ENCODE assay signal across 8 cellular contexts in genomic region chr2:227411320-227411989, GRCh38. TPM values are rescaled to one million over a fixed set of nuclear protein-coding genes. Genes with fewer than 3 reads are reported as not detected.
A peak's percentile ranks its signal among the peaks of the same experiment; 100 is the strongest.
DNase-seq lines count a peak whose midpoint lies in the region; ATAC-seq and TF ChIP-seq lines count a peak whose summit lies in the region.

No MANE protein-coding gene starts in this region.

- H3K4me1 ChIP-seq in suprapubic skin: peaks cover 37% of the 10 kb centered on the region

- peak; percentile 79 for ATAC-seq in GM18909 (IDR thresholded peaks at IDR 0.05; ENCODE audit: poor library complexity, unreplicated experiment)
- peak; percentile 65 for ATAC-seq in HG03025 (IDR thresholded peaks at IDR 0.05; ENCODE audit: low FRiP score, unreplicated experiment)

- DNase-seq in activated CD4-positive, alpha-beta T cell treated with anti-CD3 and anti-CD28 coated beads for 48 hours: peak; percentile 78
- DNase-seq in kidney glomerular epithelial cell (lab: John Stamatoyannopoulos, UW) (peak; percentile 20), NCI-H1092 treated with DMSO at 0.1 percent for 48 hours (lab: John Stamatoyannopoulos, UW) (no peak), suprapubic skin (ENCODE audit: low spot score in 2 of 2) (no peak), NCI-H82 (lab: John Stamatoyannopoulos, UW) (no peak), NCI-H146 treated with DMSO at 0.1 percent for 48 hours (lab: John Stamatoyannopoulos, UW; ENCODE audit: unreplicated experiment) (no peak)

- no peak overlapping the region for H3K27ac ChIP-seq in suprapubic skin

- TF ChIP-seq CTCF in suprapubic skin (IDR thresholded peaks at IDR 0.05): no peak

- WGBS in suprapubic skin: 79% methylated on average over 9 of the region's 9 CpGs

- no peak for TF ChIP-seq POLR2A in suprapubic skin (IDR thresholded peaks at IDR 0.05)

- no peak overlapping the region for H3K4me3 ChIP-seq in suprapubic skin

- H3K36me3 ChIP-seq in suprapubic skin: no peaks in the 10 kb centered on the region

- no peak for TF ChIP-seq EP300 in suprapubic skin (IDR thresholded peaks at IDR 0.05)

- H3K9me3 ChIP-seq in suprapubic skin: no peaks in the 10 kb centered on the region

- H3K27me3 ChIP-seq in suprapubic skin: no peaks in the 10 kb centered on the region

RNA-seq across cellular contexts. Expression of gene SCYGR1, which starts 23.7 kb away (rescaled TPM):
- not detected for total RNA-seq in suprapubic skin

RNA-seq across cellular contexts. Expression of gene TM4SF20, which starts 32.3 kb away (rescaled TPM):
- under 1 TPM in 1 of 4 donors, not detected in 3; 0.42 TPM for total RNA-seq in suprapubic skin

Comparison
In these comparisons a context has a peak if more than half of its experiments do, and no peak if none do; other contexts are left out.
1. DNase-seq: peak in activated CD4-positive, alpha-beta T cell treated with anti-CD3 and anti-CD28 coated beads for 48 hours (single experiment) and kidney glomerular epithelial cell (single experiment); none in NCI-H1092 treated with DMSO at 0.1 percent for 48 hours (single experiment), suprapubic skin (0 of 2), NCI-H82 (single experiment) and NCI-H146 treated with DMSO at 0.1 percent for 48 hours (single experiment).